ENCODE assay signal across 1 cellular context in the genomic region with DNA sequence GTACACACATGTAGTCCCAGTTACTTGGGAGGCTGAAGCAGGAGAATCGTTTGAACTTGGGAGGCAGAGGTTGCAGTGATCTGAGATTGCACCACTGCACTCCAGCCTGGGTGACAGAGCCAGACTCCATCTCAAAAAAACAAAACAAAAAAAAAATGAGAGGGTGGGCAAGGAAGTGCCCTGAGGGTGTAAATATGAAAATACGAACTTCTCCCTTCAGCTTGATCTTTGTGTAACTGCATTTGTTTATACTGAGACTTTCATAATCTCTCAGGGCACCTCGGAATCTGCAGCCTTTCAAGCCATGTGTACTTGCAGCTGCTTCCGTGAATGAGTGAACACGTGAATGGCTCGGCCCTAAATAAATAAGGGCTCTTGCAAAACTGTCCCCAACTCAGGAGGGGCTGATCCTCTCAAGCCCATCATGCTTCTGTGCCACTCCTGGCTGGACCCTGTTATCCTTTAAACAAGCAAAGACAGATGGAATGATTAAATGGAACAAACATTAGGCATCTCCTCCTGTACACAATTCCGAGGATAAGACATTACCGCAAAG.
A peak's percentile ranks its signal among the peaks of the same experiment; 100 is the strongest.
TF ChIP-seq lines count a peak whose summit lies in the region.

No MANE protein-coding gene starts in this region.

TF ChIP-seq in HepG2, 621 proteins besides CTCF, POLR2A, EP300 and RAD21 (continued from another document and continues in another):
- TF ChIP-seq ATF4 (CRISPR knock-in tag; IDR thresholded peaks at IDR 0.05) (peak in 1 of 2 experiments; percentile 66; a peak in 2 of 4 replicates), SAP130 (CRISPR knock-in tag; IDR thresholded peaks at IDR 0.05; ENCODE audit: low read depth) (peak; percentile 46), IKZF1 (IDR thresholded peaks at IDR 0.05) (no peak), ZNF180 (CRISPR knock-in tag; IDR thresholded peaks at IDR 0.05; ENCODE audit: borderline replicate concordance, low read depth) (no peak), ZFP36L1 (CRISPR knock-in tag; IDR thresholded peaks at IDR 0.05) (no peak), KDM5A (IDR thresholded peaks at IDR 0.05; ENCODE audit: borderline replicate concordance, low read length) (no peak), NR2F1 (CRISPR knock-in tag; IDR thresholded peaks at IDR 0.05) (no peak), DPF2 (CRISPR knock-in tag; IDR thresholded peaks at IDR 0.05; ENCODE audit: borderline replicate concordance, low read depth) (no peak), NRL (CRISPR knock-in tag; IDR thresholded peaks at IDR 0.05; ENCODE audit: borderline replicate concordance) (no peak), SMAD3 (CRISPR knock-in tag; IDR thresholded peaks at IDR 0.05) (0 out of 2 replicates have a peak, but pooled peaks have one; percentile 29), SMAD9 (CRISPR knock-in tag; IDR thresholded peaks at IDR 0.05) (no peak), DNMT3B (CRISPR knock-in tag; conservative IDR thresholded peaks at IDR 0.05) (no peak), RARA (CRISPR knock-in tag; IDR thresholded peaks at IDR 0.05) (peak; percentile 42; the same call in 1 of the 2 replicates), ZNF17 (CRISPR knock-in tag; IDR thresholded peaks at IDR 0.05) (no peak), POLR2AphosphoS2 (IDR thresholded peaks at IDR 0.05; ENCODE audit: low read depth, low read length) (no peak), ZNF883 (CRISPR knock-in tag; IDR thresholded peaks at IDR 0.05; ENCODE audit: not compliant biosample characterization) (no peak), ZNF570 (CRISPR knock-in tag; IDR thresholded peaks at IDR 0.05; ENCODE audit: borderline replicate concordance) (no peak), ZEB1 (IDR thresholded peaks at IDR 0.05; ENCODE audit: insufficient replicate concordance, low read depth) (no peak), NCOR1 (IDR thresholded peaks at IDR 0.05; ENCODE audit: borderline replicate concordance, low read length) (no peak), SNAI1 (CRISPR knock-in tag; IDR thresholded peaks at IDR 0.05; ENCODE audit: borderline replicate concordance) (no peak), HNF4A (CRISPR knock-in tag; IDR thresholded peaks at IDR 0.05) (peak; percentile 61), GZF1 (CRISPR knock-in tag; IDR thresholded peaks at IDR 0.05) (no peak), HDAC2 (CRISPR knock-in tag; IDR thresholded peaks at IDR 0.05) (peak; percentile 65; the same call in 1 of the 2 replicates), ZNF850 (CRISPR knock-in tag; conservative IDR thresholded peaks at IDR 0.05) (no peak), ZNF235 (CRISPR knock-in tag; IDR thresholded peaks at IDR 0.05; ENCODE audit: borderline replicate concordance) (no peak), ZNF121 (CRISPR knock-in tag; IDR thresholded peaks at IDR 0.05) (peak; percentile 59; the same call in 1 of the 2 replicates), RFXAP (CRISPR knock-in tag; IDR thresholded peaks at IDR 0.05; ENCODE audit: borderline replicate concordance) (0 out of 2 replicates have a peak, but pooled peaks have one; percentile 32), HNF4G (IDR thresholded peaks at IDR 0.05; ENCODE audit: borderline replicate concordance, low read depth, low read length) (no peak), HNF4G (CRISPR knock-in tag; IDR thresholded peaks at IDR 0.05; ENCODE audit: borderline replicate concordance, low read depth) (no peak), ARNT2 (CRISPR knock-in tag; IDR thresholded peaks at IDR 0.05; ENCODE audit: low read depth) (no peak), ZNF24 (IDR thresholded peaks at IDR 0.05) (no peak), ZMYM2 (CRISPR knock-in tag; IDR thresholded peaks at IDR 0.05) (no peak), TAF15 (IDR thresholded peaks at IDR 0.05; ENCODE audit: low read depth, low read length, poor library complexity, severe bottlenecking) (no peak), SP4 (CRISPR knock-in tag; IDR thresholded peaks at IDR 0.05) (no peak), JDP2 (CRISPR knock-in tag; IDR thresholded peaks at IDR 0.05; ENCODE audit: borderline replicate concordance) (no peak), RBFOX2 (IDR thresholded peaks at IDR 0.05; ENCODE audit: low read depth, low read length) (no peak), TEF (CRISPR knock-in tag; IDR thresholded peaks at IDR 0.05) (no peak), LCORL (IDR thresholded peaks at IDR 0.05) (no peak), LCORL (CRISPR knock-in tag; IDR thresholded peaks at IDR 0.05) (peak; percentile 45; the same call in 1 of the 2 replicates), XBP1 (CRISPR knock-in tag; IDR thresholded peaks at IDR 0.05) (no peak), SALL1 (CRISPR knock-in tag; IDR thresholded peaks at IDR 0.05) (peak; percentile 88), FOXA3 (CRISPR knock-in tag; IDR thresholded peaks at IDR 0.05) (peak; percentile 94), PBX3 (CRISPR knock-in tag; IDR thresholded peaks at IDR 0.05; ENCODE audit: borderline replicate concordance) (no peak), CEBPB (IDR thresholded peaks at IDR 0.05; ENCODE audit: borderline replicate concordance, low read depth, low read length) (peak; percentile 40; the same call in 1 of the 2 replicates), FOXP4 (CRISPR knock-in tag; IDR thresholded peaks at IDR 0.05) (peak; percentile 63; the same call in 1 of the 2 replicates), ZNF83 (CRISPR knock-in tag; IDR thresholded peaks at IDR 0.05; ENCODE audit: borderline replicate concordance) (no peak)
- TF ChIP-seq, protein P1, sequence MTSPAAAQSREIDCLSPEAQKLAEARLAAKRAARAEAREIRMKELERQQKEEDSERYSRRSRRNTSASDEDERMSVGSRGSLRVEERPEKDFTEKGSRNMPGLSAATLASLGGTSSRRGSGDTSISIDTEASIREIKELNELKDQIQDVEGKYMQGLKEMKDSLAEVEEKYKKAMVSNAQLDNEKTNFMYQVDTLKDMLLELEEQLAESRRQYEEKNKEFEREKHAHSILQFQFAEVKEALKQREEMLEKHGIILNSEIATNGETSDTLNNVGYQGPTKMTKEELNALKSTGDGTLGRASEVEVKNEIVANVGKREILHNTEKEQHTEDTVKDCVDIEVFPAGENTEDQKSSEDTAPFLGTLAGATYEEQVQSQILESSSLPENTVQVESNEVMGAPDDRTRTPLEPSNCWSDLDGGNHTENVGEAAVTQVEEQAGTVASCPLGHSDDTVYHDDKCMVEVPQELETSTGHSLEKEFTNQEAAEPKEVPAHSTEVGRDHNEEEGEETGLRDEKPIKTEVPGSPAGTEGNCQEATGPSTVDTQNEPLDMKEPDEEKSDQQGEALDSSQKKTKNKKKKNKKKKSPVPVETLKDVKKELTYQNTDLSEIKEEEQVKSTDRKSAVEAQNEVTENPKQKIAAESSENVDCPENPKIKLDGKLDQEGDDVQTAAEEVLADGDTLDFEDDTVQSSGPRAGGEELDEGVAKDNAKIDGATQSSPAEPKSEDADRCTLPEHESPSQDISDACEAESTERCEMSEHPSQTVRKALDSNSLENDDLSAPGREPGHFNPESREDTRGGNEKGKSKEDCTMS (CRISPR knock-in tag; conservative IDR thresholded peaks at IDR 0.05): no peak
- TF ChIP-seq, protein P2, sequence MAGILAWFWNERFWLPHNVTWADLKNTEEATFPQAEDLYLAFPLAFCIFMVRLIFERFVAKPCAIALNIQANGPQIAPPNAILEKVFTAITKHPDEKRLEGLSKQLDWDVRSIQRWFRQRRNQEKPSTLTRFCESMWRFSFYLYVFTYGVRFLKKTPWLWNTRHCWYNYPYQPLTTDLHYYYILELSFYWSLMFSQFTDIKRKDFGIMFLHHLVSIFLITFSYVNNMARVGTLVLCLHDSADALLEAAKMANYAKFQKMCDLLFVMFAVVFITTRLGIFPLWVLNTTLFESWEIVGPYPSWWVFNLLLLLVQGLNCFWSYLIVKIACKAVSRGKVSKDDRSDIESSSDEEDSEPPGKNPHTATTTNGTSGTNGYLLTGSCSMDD (CRISPR knock-in tag; IDR thresholded peaks at IDR 0.05): no peak
- TF ChIP-seq, protein P3, sequence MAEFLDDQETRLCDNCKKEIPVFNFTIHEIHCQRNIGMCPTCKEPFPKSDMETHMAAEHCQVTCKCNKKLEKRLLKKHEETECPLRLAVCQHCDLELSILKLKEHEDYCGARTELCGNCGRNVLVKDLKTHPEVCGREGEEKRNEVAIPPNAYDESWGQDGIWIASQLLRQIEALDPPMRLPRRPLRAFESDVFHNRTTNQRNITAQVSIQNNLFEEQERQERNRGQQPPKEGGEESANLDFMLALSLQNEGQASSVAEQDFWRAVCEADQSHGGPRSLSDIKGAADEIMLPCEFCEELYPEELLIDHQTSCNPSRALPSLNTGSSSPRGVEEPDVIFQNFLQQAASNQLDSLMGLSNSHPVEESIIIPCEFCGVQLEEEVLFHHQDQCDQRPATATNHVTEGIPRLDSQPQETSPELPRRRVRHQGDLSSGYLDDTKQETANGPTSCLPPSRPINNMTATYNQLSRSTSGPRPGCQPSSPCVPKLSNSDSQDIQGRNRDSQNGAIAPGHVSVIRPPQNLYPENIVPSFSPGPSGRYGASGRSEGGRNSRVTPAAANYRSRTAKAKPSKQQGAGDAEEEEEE (CRISPR knock-in tag; IDR thresholded peaks at IDR 0.05; ENCODE audit: borderline replicate concordance): no peak
- TF ChIP-seq, protein P4, sequence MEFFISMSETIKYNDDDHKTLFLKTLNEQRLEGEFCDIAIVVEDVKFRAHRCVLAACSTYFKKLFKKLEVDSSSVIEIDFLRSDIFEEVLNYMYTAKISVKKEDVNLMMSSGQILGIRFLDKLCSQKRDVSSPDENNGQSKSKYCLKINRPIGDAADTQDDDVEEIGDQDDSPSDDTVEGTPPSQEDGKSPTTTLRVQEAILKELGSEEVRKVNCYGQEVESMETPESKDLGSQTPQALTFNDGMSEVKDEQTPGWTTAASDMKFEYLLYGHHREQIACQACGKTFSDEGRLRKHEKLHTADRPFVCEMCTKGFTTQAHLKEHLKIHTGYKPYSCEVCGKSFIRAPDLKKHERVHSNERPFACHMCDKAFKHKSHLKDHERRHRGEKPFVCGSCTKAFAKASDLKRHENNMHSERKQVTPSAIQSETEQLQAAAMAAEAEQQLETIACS (CRISPR knock-in tag; IDR thresholded peaks at IDR 0.05): no peak
- TF ChIP-seq, protein P5, sequence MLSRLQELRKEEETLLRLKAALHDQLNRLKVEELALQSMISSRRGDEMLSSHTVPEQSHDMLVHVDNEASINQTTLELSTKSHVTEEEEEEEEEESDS (CRISPR knock-in tag; IDR thresholded peaks at IDR 0.05; ENCODE audit: borderline replicate concordance): no peak
- TF ChIP-seq, protein P6, sequence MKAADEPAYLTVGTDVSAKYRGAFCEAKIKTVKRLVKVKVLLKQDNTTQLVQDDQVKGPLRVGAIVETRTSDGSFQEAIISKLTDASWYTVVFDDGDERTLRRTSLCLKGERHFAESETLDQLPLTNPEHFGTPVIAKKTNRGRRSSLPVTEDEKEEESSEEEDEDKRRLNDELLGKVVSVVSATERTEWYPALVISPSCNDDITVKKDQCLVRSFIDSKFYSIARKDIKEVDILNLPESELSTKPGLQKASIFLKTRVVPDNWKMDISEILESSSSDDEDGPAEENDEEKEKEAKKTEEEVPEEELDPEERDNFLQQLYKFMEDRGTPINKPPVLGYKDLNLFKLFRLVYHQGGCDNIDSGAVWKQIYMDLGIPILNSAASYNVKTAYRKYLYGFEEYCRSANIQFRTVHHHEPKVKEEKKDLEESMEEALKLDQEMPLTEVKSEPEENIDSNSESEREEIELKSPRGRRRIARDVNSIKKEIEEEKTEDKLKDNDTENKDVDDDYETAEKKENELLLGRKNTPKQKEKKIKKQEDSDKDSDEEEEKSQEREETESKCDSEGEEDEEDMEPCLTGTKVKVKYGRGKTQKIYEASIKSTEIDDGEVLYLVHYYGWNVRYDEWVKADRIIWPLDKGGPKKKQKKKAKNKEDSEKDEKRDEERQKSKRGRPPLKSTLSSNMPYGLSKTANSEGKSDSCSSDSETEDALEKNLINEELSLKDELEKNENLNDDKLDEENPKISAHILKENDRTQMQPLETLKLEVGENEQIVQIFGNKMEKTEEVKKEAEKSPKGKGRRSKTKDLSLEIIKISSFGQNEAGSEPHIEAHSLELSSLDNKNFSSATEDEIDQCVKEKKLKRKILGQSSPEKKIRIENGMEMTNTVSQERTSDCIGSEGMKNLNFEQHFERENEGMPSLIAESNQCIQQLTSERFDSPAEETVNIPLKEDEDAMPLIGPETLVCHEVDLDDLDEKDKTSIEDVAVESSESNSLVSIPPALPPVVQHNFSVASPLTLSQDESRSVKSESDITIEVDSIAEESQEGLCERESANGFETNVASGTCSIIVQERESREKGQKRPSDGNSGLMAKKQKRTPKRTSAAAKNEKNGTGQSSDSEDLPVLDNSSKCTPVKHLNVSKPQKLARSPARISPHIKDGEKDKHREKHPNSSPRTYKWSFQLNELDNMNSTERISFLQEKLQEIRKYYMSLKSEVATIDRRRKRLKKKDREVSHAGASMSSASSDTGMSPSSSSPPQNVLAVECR (CRISPR knock-in tag; IDR thresholded peaks at IDR 0.05; ENCODE audit: borderline replicate concordance): peak; percentile 63; the same call in 1 of the 2 replicates
